Comparison of ENCODE assay signal across 27 cellular contexts in genomic region chr7:12554421-12554820, GRCh38. TPM values are rescaled to one million over a fixed set of nuclear protein-coding genes. Genes with fewer than 3 reads are reported as not detected.
"Had no signal": no experiment of that assay in that cellular context is flagged by ENCODE, and none has a peak within 500 bp of the region (broad histone marks: within the 10 kb centered on the region; RNA-seq: fewer than 3 reads in every experiment).

No MANE protein-coding gene starts in this region.

- ATAC-seq: activated T-cell treated with anti-CD3 and anti-CD28 coated beads, Interleukin-2, amount 50 U/mL, for 4 hours; Panc1 had no signal

- DNase-seq: activated CD4-positive, alpha-beta memory T cell treated with anti-CD3 and anti-CD28 coated beads for 36 hours; activated CD4-positive, alpha-beta T cell treated with anti-CD3 and anti-CD28 coated beads, Interleukin-2, amount 10 ng/mL, durations not matched to agents 7 days and 5 days; activated CD4-positive, CD25-positive, alpha-beta regulatory T cell; activated CD8-positive, alpha-beta memory T cell treated with anti-CD3 and anti-CD28 coated beads for 24 hours; activated effector memory CD4-positive, alpha-beta T cell treated with anti-CD3 and anti-CD28 coated beads, Interleukin-2, amount 50 U/mL, for 16 hours; activated naive CD4-positive, alpha-beta T cell treated with Interleukin-2 at 50 U/mL for 16 hours; activated T-cell treated with anti-CD3 and anti-CD28 coated beads, Interleukin-2, amount 50 U/mL, for 4 hours; amygdala; NCI-H1092 treated with DMSO at 0.1 percent for 48 hours; NCI-H1417 treated with DMSO at 0.1 percent for 48 hours; NCI-H1694; NCI-H2029; NCI-H2107; NCI-H2171 treated with DMSO at 0.1 percent for 48 hours; NCI-H345; NCI-H510A; NCI-H526 treated with DMSO at 0.1 percent for 48 hours; NK-92 treated with Interleukin-12 subunit alpha and Interleukin-12 subunit beta, amount 100 ng/mL, for 24 hours; OCI-M1; Right ventricle myocardium superior; SJCRH30; T-helper 2 cell; T1000 had no signal

- FAIRE-seq: astrocyte, TTC549 had no signal

RNA-seq across cellular contexts. Expression of gene SCIN, which starts 16.1 kb away (rescaled TPM):
- total RNA-seq: MCF 10A, SJCRH30 had no signal
